In genomic region chr7:115271332-115272235, GRCh38 we compare ENCODE assay signal across 19 cellular contexts.
DNase-seq lines count a peak whose midpoint lies in the region; ATAC-seq and TF ChIP-seq lines count a peak whose summit lies in the region.
"Had no signal": no experiment of that assay in that cellular context is flagged by ENCODE, and none has a peak within 500 bp of the region (broad histone marks: within the 10 kb centered on the region; RNA-seq: fewer than 3 reads in every experiment).

No MANE protein-coding gene starts in this region.

- peaks cover 0 to 5% (median 0%) of the 10 kb centered on the region in 3 donors for H3K36me3 Mint-ChIP-seq in CD8-positive, alpha-beta memory T cell
- H3K36me3 Mint-ChIP-seq: CD14-positive monocyte; stimulated activated naive B cell treated with anti-CD40 and anti-IgM and Interleukin-4, amounts not matched to agents 10 μg/mL and 1 μg/mL and 100 μg/mL, for 72 hours had no signal

- H3K79me2 ChIP-seq in osteoblast (ENCODE audit: insufficient read depth, low read length), result no peaks in the 10 kb centered on the region

- H3K4me3 Mint-ChIP-seq in CD8-positive, alpha-beta memory T cell, result no peak overlapping the region
- H3K4me3 Mint-ChIP-seq: activated B cell treated with CpG ODN at 0.5 μM for 24 hours; activated T-helper 17 cell treated with anti-CD3 and anti-CD28 coated beads, Interleukin-2, amount 50 U/mL, for 72 hours; CD14-positive monocyte; nephron; stimulated activated naive B cell treated with anti-CD40 and anti-IgM and Interleukin-4, amounts not matched to agents 10 μg/mL and 1 μg/mL and 100 μg/mL, for 72 hours had no signal

- H3K4me2 ChIP-seq in osteoblast (ENCODE audit: insufficient read depth, low read length), result peak overlapping the region; percentile 23

- no peak for TF ChIP-seq CTCF in osteoblast (IDR thresholded peaks at IDR 0.05; ENCODE audit: extremely low read depth, low read depth, low read length)
- no peak for TF ChIP-seq CTCF in uterus (IDR thresholded peaks at IDR 0.05)

- no peak overlapping the region for H3K4me3 ChIP-seq in SJSA1
- H3K4me3 ChIP-seq in osteoblast (ENCODE audit: insufficient read depth, low read length), result no peak overlapping the region
- H3K4me3 ChIP-seq in uterus, result no peak overlapping the region
- no peak overlapping the region for H3K4me3 ChIP-seq in CD8-positive, alpha-beta memory T cell (ENCODE audit: low read length)
- H3K4me3 ChIP-seq: transverse colon had no signal

- H3K27me3 Mint-ChIP-seq in CD8-positive, alpha-beta memory T cell, result peaks cover 6 to 7% of the 10 kb centered on the region in 2 donors
- H3K27me3 Mint-ChIP-seq: activated B cell treated with CpG ODN at 0.5 μM for 24 hours; activated T-helper 17 cell treated with anti-CD3 and anti-CD28 coated beads, Interleukin-2, amount 50 U/mL, for 72 hours; stimulated activated naive B cell treated with anti-CD40 and anti-IgM and Interleukin-4, amounts not matched to agents 10 μg/mL and 1 μg/mL and 100 μg/mL, for 72 hours had no signal

- H3K27ac ChIP-seq in SJSA1, result no peak overlapping the region; the same call in 1 of the 2 replicates
- no peak overlapping the region for H3K27ac ChIP-seq in osteoblast (ENCODE audit: low read depth, low read length)
- H3K27ac ChIP-seq in uterus, result no peak overlapping the region
- no peak overlapping the region for H3K27ac ChIP-seq in CD8-positive, alpha-beta memory T cell (ENCODE audit: low read depth, low read length)
- H3K27ac ChIP-seq: transverse colon had no signal

- peak; percentile 31 for DNase-seq in EL
- DNase-seq in SJSA1 (ENCODE audit: low read depth in 1 of 2, low spot score in 2 of 2), result peak; percentile 44 to 67
- DNase-seq in fibroblast of gingiva (ENCODE audit: low read depth), result peak; percentile 8
- DNase-seq in osteoblast (ENCODE audit: insufficient read length, low spot score, missing footprints), result peak; percentile 58
- DNase-seq in uterus, result no peak
- DNase-seq in effector CD8-positive, alpha-beta T cell (lab: John Stamatoyannopoulos, UW), result no peak
- DNase-seq in CD8-positive, alpha-beta memory T cell, result no peak
- DNase-seq in left cardiac atrium, result no peak
- DNase-seq: activated B cell treated with CpG ODN at 0.5 μM for 24 hours; glutamatergic neuron; NCI-H1930; NCI-H446 treated with DMSO at 0.1 percent for 48 hours; SHP77 treated with DMSO at 0.1 percent for 48 hours; stimulated activated CD4-positive, alpha-beta T cell treated with anti-CD3 and anti-CD28 coated beads, Interleukin-12 subunit alpha, Interleukin-12 subunit beta, amount 100 ng/mL, for 4 hours; stimulated activated naive B cell treated with anti-CD40 and anti-IgM and Interleukin-4, amounts not matched to agents 10 μg/mL and 1 μg/mL and 100 μg/mL, for 72 hours; transverse colon had no signal

- no peak for ATAC-seq in left cardiac atrium
- ATAC-seq: activated T-helper 17 cell treated with anti-CD3 and anti-CD28 coated beads, Interleukin-2, amount 50 U/mL, for 72 hours; stimulated activated naive B cell treated with anti-CD40 and anti-IgM and Interleukin-4, amounts not matched to agents 10 μg/mL and 1 μg/mL and 100 μg/mL, for 72 hours had no signal

- H3K9me3 ChIP-seq in SJSA1 (replicated peaks) (no peaks in the 10 kb centered on the region), osteoblast (ENCODE audit: low read depth, low read length) (no peaks in the 10 kb centered on the region), uterus (no peaks in the 10 kb centered on the region)
- no peaks in the 10 kb centered on the region for H3K9me3 ChIP-seq in CD8-positive, alpha-beta memory T cell (ENCODE audit: low read length)

- no peak for TF ChIP-seq POLR2A in uterus (IDR thresholded peaks at IDR 0.05)

- H3K4me1 Mint-ChIP-seq in CD8-positive, alpha-beta memory T cell, result no peaks in the 10 kb centered on the region
- H3K4me1 Mint-ChIP-seq: activated B cell treated with CpG ODN at 0.5 μM for 24 hours; activated T-helper 17 cell treated with anti-CD3 and anti-CD28 coated beads, Interleukin-2, amount 50 U/mL, for 72 hours; CD14-positive monocyte; nephron; stimulated activated naive B cell treated with anti-CD40 and anti-IgM and Interleukin-4, amounts not matched to agents 10 μg/mL and 1 μg/mL and 100 μg/mL, for 72 hours had no signal

- peak overlapping the region; percentile 38 for H2AFZ ChIP-seq in osteoblast (ENCODE audit: low read length)

- intact Hi-C loops in uterus (cut with DNase I; ENCODE audit: low total_unique reads), result no loop called here
- intact Hi-C loops in left cardiac atrium (cut with DNase I), result no loop called here

- CTCF ChIA-PET in CD8-positive, alpha-beta memory T cell (lab: Charles Lee), result no interaction called here

- POLR2A ChIA-PET in CD8-positive, alpha-beta memory T cell (lab: Charles Lee), result no interaction called here

- no peak overlapping the region for H3K27ac Mint-ChIP-seq in CD8-positive, alpha-beta memory T cell
- H3K27ac Mint-ChIP-seq: activated B cell treated with CpG ODN at 0.5 μM for 24 hours; activated T-helper 17 cell treated with anti-CD3 and anti-CD28 coated beads, Interleukin-2, amount 50 U/mL, for 72 hours; CD14-positive monocyte; nephron; stimulated activated naive B cell treated with anti-CD40 and anti-IgM and Interleukin-4, amounts not matched to agents 10 μg/mL and 1 μg/mL and 100 μg/mL, for 72 hours had no signal

- H3K27me3 ChIP-seq in SJSA1 (replicated peaks), result no peaks in the 10 kb centered on the region
- no peaks in the 10 kb centered on the region for H3K27me3 ChIP-seq in osteoblast (ENCODE audit: insufficient read depth, low read length)
- H3K27me3 ChIP-seq in uterus, result no peaks in the 10 kb centered on the region
- H3K27me3 ChIP-seq in CD8-positive, alpha-beta memory T cell (ENCODE audit: insufficient read depth, low read length, poor library complexity, severe bottlenecking), result no peaks in the 10 kb centered on the region
- H3K27me3 ChIP-seq: transverse colon had no signal

- H3K36me3 ChIP-seq in SJSA1, result no peaks in the 10 kb centered on the region
- H3K36me3 ChIP-seq in osteoblast (ENCODE audit: insufficient read depth, low read length), result no peaks in the 10 kb centered on the region
- no peaks in the 10 kb centered on the region for H3K36me3 ChIP-seq in uterus
- H3K36me3 ChIP-seq in CD8-positive, alpha-beta memory T cell (ENCODE audit: insufficient read depth, low read length), result no peaks in the 10 kb centered on the region
- H3K36me3 ChIP-seq: transverse colon had no signal

- H3K4me1 ChIP-seq in SJSA1 (replicated peaks) (peaks cover 9% of the 10 kb centered on the region; the same call in 1 of the 2 replicates), osteoblast (ENCODE audit: insufficient read depth, low read length) (peaks cover 23% of the 10 kb centered on the region), uterus (no peaks in the 10 kb centered on the region)
- H3K4me1 ChIP-seq in CD8-positive, alpha-beta memory T cell (ENCODE audit: insufficient read depth, low read length), result no peaks in the 10 kb centered on the region

- H3K9me3 Mint-ChIP-seq in CD8-positive, alpha-beta memory T cell, result no peaks in the 10 kb centered on the region
- H3K9me3 Mint-ChIP-seq: activated B cell treated with CpG ODN at 0.5 μM for 24 hours; activated T-helper 17 cell treated with anti-CD3 and anti-CD28 coated beads, Interleukin-2, amount 50 U/mL, for 72 hours; nephron had no signal

- no peaks in the 10 kb centered on the region for H4K20me1 ChIP-seq in osteoblast (ENCODE audit: insufficient read depth, low read length)

Comparison
In these comparisons a context has a peak if more than half of its experiments do, and no peak if none do; other contexts are left out.
1. DNase-seq: peak in EL (single experiment), SJSA1 (2 of 2), fibroblast of gingiva (single experiment) and osteoblast (single experiment); none in uterus (0 of 2), effector CD8-positive, alpha-beta T cell (single experiment), CD8-positive, alpha-beta memory T cell (0 of 5) and left cardiac atrium (single experiment).